Comparison of ENCODE assay signal across 9 cellular contexts in genomic region chr17:74960739-74961342, GRCh38. TPM values are rescaled to one million over a fixed set of nuclear protein-coding genes. Genes with fewer than 3 reads are reported as not detected.
DNase-seq lines count a peak whose midpoint lies in the region; ATAC-seq, FAIRE-seq and TF ChIP-seq lines count a peak whose summit lies in the region.
"Had no signal": no experiment of that assay in that cellular context is flagged by ENCODE, and none has a peak within 500 bp of the region (broad histone marks: within the 10 kb centered on the region; RNA-seq: fewer than 3 reads in every experiment).

No MANE protein-coding gene starts in this region.

- DNase-seq in A549 (ENCODE audit: low read depth in 1 of 2, low spot score in 1 of 2) (peak; percentile 89 to 94), GM19240 (ENCODE audit: insufficient read length, low spot score) (peak; percentile 55), OCI-M1 (lab: John Stamatoyannopoulos, UW) (peak; percentile 82), left lung (peak; percentile 58 to 80), GDM1 (lab: John Stamatoyannopoulos, UW) (no peak)
- DNase-seq in activated naive CD4-positive, alpha-beta T cell treated with anti-CD3 and anti-CD28 coated beads, Interleukin-2, amount 50 U/mL, for 72 hours (ENCODE audit: low spot score in 2 of 2) = peak in 1 of 2 donors; percentile 48

- no peak for TF ChIP-seq POLR2A in A549 (IDR thresholded peaks at IDR 0.05; ENCODE audit: low read length)

- H3K27ac ChIP-seq in A549 (0 out of 6 replicates have a peak overlapping the region, but pooled peaks of 1 of the 2 experiments have one; percentile 3), left lung (no peak overlapping the region)

- H3K4me1 ChIP-seq in A549 = peaks cover 12% of the 10 kb centered on the region
- H3K4me1 ChIP-seq in left lung = peaks cover 0 to 13% of the 10 kb centered on the region in 2 donors

- no peaks in the 10 kb centered on the region for H3K9me3 Mint-ChIP-seq in activated naive CD4-positive, alpha-beta T cell treated with anti-CD3 and anti-CD28 coated beads, Interleukin-2, amount 50 U/mL, for 72 hours

- peaks cover 0 to 7% of the 10 kb centered on the region in 2 donors for H3K36me3 ChIP-seq in left lung

- no peaks in the 10 kb centered on the region for H3K36me3 Mint-ChIP-seq in activated naive CD4-positive, alpha-beta T cell treated with anti-CD3 and anti-CD28 coated beads, Interleukin-2, amount 50 U/mL, for 72 hours

- POLR2A ChIA-PET in A549 (lab: Yijun Ruan, JAX) = interaction anchor here (0.5 to 2.2 kb wide), 10 partner anchors 12 to 350 kb away, joined by 3 to 30 read pairs (median 4); partner anchors contain the start of genes CDR2L, FDXR, HID1 and MRPL58

- peak; percentile 78 for TF ChIP-seq CTCF in A549 (IDR thresholded peaks at IDR 0.05)
- TF ChIP-seq CTCF in left lung (IDR thresholded peaks at IDR 0.05) = peak; percentile 22 to 39

- TF ChIP-seq RAD21 in A549 (conservative IDR thresholded peaks at IDR 0.05 in 1 of 2, IDR thresholded peaks at IDR 0.05 in 1 of 2) = peak; percentile 71 to 78

- ATAC-seq in A549 (peak; percentile 66 to 79), left lung (peak; percentile 72), HG03139 (IDR thresholded peaks at IDR 0.05; ENCODE audit: unreplicated experiment) (no peak), GM21515 (IDR thresholded peaks at IDR 0.05; ENCODE audit: unreplicated experiment) (no peak)
- peak; percentile 50 to 68 for ATAC-seq in activated naive CD4-positive, alpha-beta T cell treated with anti-CD3 and anti-CD28 coated beads, Interleukin-2, amount 50 U/mL, for 72 hours

- H3K27ac Mint-ChIP-seq in activated naive CD4-positive, alpha-beta T cell treated with anti-CD3 and anti-CD28 coated beads, Interleukin-2, amount 50 U/mL, for 72 hours = no peak overlapping the region

- H3K4me3 ChIP-seq in A549 (no peak overlapping the region), left lung (no peak overlapping the region)

- intact Hi-C loops in left lung (cut with DNase I) = no loop called here

- H3K27me3 ChIP-seq in left lung = no peaks in the 10 kb centered on the region

- 52% methylated on average over 15 of the region's 17 CpGs for WGBS in A549 (ENCODE audit: missing lambda C conversion rate)

- H3K9me3 ChIP-seq in A549 = no peaks in the 10 kb centered on the region
- peaks cover 0 to 6% of the 10 kb centered on the region in 2 donors for H3K9me3 ChIP-seq in left lung

- no peak for FAIRE-seq in A549 (lab: Jason Lieb, UNC)

- CTCF ChIA-PET in A549 (lab: Yijun Ruan, JAX) = interaction anchor here (0.5 to 42.3 kb wide), 51 partner anchors 14 to 781 kb away, joined by 3 to 1448 read pairs (median 6); partner anchors contain the start of genes ATP5PD, CDR2L, FDXR and HID1

- no peak for TF ChIP-seq EP300 in A549 (IDR thresholded peaks at IDR 0.05)

- peak overlapping the region; percentile 43; the same call in 2 of the 3 replicates for H3K4me2 ChIP-seq in A549

TF ChIP-seq in A549, 52 proteins besides CTCF, POLR2A, EP300 and RAD21 (continues in another document):
- TF ChIP-seq E2F6 (IDR thresholded peaks at IDR 0.05; ENCODE audit: borderline replicate concordance, low read depth) (peak; percentile 89; the same call in 1 of the 2 replicates), MAX (IDR thresholded peaks at IDR 0.05) (peak; percentile 99), GATA3 (IDR thresholded peaks at IDR 0.05; ENCODE audit: borderline replicate concordance) (no peak), MYC (IDR thresholded peaks at IDR 0.05; ENCODE audit: borderline replicate concordance, low read length) (peak; percentile 88), RCOR1 (IDR thresholded peaks at IDR 0.05; ENCODE audit: low read depth, low read length) (no peak), EHF (CRISPR knock-in tag; IDR thresholded peaks at IDR 0.05) (no peak), NPAS2 (CRISPR knock-in tag; IDR thresholded peaks at IDR 0.05; ENCODE audit: borderline replicate concordance) (peak; percentile 95), BHLHE40 (IDR thresholded peaks at IDR 0.05; ENCODE audit: low read depth, low read length) (peak; percentile 99), USF2 (IDR thresholded peaks at IDR 0.05) (peak; percentile 92), BCL3 (IDR thresholded peaks at IDR 0.05) (no peak)

RNA-seq across cellular contexts. Expression of gene HID1, which starts 11.7 kb away (rescaled TPM):
- polyA plus RNA-seq in A549 (2011; rRNA removed) (11.7 and 15.2 TPM in 2 replicates), A549 (2017; fragmentation: RNase III; extraction: RNeasy Plus Mini Kit Qiagen cat#74134 plus additional on column Dnase treatment) (3.7 to 6.2 TPM (median 5.2 TPM) in 3 replicates)
- polyA plus RNA-seq in A549 (2012; cell fraction: cytosol; rRNA removed) = 5.9 and 7.4 TPM in 2 replicates
- 30.4 and 39.1 TPM in 2 replicates for polyA plus RNA-seq in A549 (2012; cell fraction: nucleus; rRNA removed)
- polyA minus RNA-seq in A549 (2011; rRNA and poly(A)+ RNA removed) = 27.2 and 27.3 TPM in 2 replicates
- 1 to 10 TPM; 1.6 to 2.8 TPM for total RNA-seq in activated naive CD4-positive, alpha-beta T cell treated with anti-CD3 and anti-CD28 coated beads, Interleukin-2, amount 50 U/mL, for 72 hours
- 10 to 100 TPM; 32.1 to 39.7 TPM for total RNA-seq in left lung

RNA-seq across cellular contexts. Expression of gene OTOP3, which starts 25.1 kb away (rescaled TPM):
- polyA plus RNA-seq in A549 (2011; rRNA removed) (not detected in 2 replicates), A549 (2017; fragmentation: RNase III; extraction: RNeasy Plus Mini Kit Qiagen cat#74134 plus additional on column Dnase treatment) (not detected in 3 replicates)
- polyA plus RNA-seq in A549 (2012; cell fraction: cytosol; rRNA removed) = 0.01 TPM in 1 of 2 replicates, not detected in the other
- polyA plus RNA-seq in A549 (2012; cell fraction: nucleus; rRNA removed) = 0.01 TPM in 1 of 2 replicates, not detected in the other
- polyA minus RNA-seq in A549 (2011; rRNA and poly(A)+ RNA removed) = not detected in 2 replicates
- not detected for total RNA-seq in activated naive CD4-positive, alpha-beta T cell treated with anti-CD3 and anti-CD28 coated beads, Interleukin-2, amount 50 U/mL, for 72 hours
- not detected for total RNA-seq in left lung
- total RNA-seq: dermis microvascular lymphatic vessel endothelial cell had no signal

RNA-seq across cellular contexts. Expression of gene CDR2L, which starts 26.6 kb away (rescaled TPM):
- 18.0 and 18.5 TPM in 2 replicates for polyA plus RNA-seq in A549 (2011; rRNA removed)
- 25.6 and 34.4 TPM in 2 replicates for polyA plus RNA-seq in A549 (2012; cell fraction: cytosol; rRNA removed)
- 38.5 and 49.0 TPM in 2 replicates for polyA plus RNA-seq in A549 (2012; cell fraction: nucleus; rRNA removed)
- polyA plus RNA-seq in A549 (2017; fragmentation: RNase III; extraction: RNeasy Plus Mini Kit Qiagen cat#74134 plus additional on column Dnase treatment) = 26.9 to 34.0 TPM (median 30.0 TPM) in 3 replicates
- polyA minus RNA-seq in A549 (2011; rRNA and poly(A)+ RNA removed) = 16.6 and 21.8 TPM in 2 replicates
- 1 to 10 TPM; 1.5 TPM for total RNA-seq in activated naive CD4-positive, alpha-beta T cell treated with anti-CD3 and anti-CD28 coated beads, Interleukin-2, amount 50 U/mL, for 72 hours
- total RNA-seq in left lung = 10 to 100 TPM; 22.9 to 41.2 TPM

RNA-seq across cellular contexts. Expression of gene OTOP2, which starts 36.8 kb away (rescaled TPM):
- polyA plus RNA-seq in A549 (2011; rRNA removed) = 0.06 and 0.11 TPM in 2 replicates
- polyA plus RNA-seq in A549 (2012; cell fraction: cytosol; rRNA removed) = 0.08 and 0.10 TPM in 2 replicates
- 0.13 and 0.24 TPM in 2 replicates for polyA plus RNA-seq in A549 (2012; cell fraction: nucleus; rRNA removed)
- 0.08 TPM in 1 of 3 replicates, not detected in the others for polyA plus RNA-seq in A549 (2017; fragmentation: RNase III; extraction: RNeasy Plus Mini Kit Qiagen cat#74134 plus additional on column Dnase treatment)
- not detected in 2 replicates for polyA minus RNA-seq in A549 (2011; rRNA and poly(A)+ RNA removed)
- not detected for total RNA-seq in activated naive CD4-positive, alpha-beta T cell treated with anti-CD3 and anti-CD28 coated beads, Interleukin-2, amount 50 U/mL, for 72 hours
- total RNA-seq in left lung = not detected
- total RNA-seq: dermis microvascular lymphatic vessel endothelial cell had no signal

RNA-seq across cellular contexts. Expression of gene USH1G, which starts 37.8 kb away (rescaled TPM):
- 0.05 and 0.12 TPM in 2 replicates for polyA plus RNA-seq in A549 (2011; rRNA removed)
- polyA plus RNA-seq in A549 (2012; cell fraction: cytosol; rRNA removed) = 0.06 and 0.11 TPM in 2 replicates
- polyA plus RNA-seq in A549 (2012; cell fraction: nucleus; rRNA removed) = 0.06 and 0.13 TPM in 2 replicates
- polyA plus RNA-seq in A549 (2017; fragmentation: RNase III; extraction: RNeasy Plus Mini Kit Qiagen cat#74134 plus additional on column Dnase treatment) = 0.04 to 0.09 TPM (median 0.07 TPM) in 3 replicates
- polyA minus RNA-seq in A549 (2011; rRNA and poly(A)+ RNA removed) = 0.15 and 0.21 TPM in 2 replicates
- total RNA-seq in activated naive CD4-positive, alpha-beta T cell treated with anti-CD3 and anti-CD28 coated beads, Interleukin-2, amount 50 U/mL, for 72 hours = not detected
- not detected for total RNA-seq in left lung
- total RNA-seq: dermis microvascular lymphatic vessel endothelial cell had no signal

Comparison
In these comparisons a context has a peak if more than half of its experiments do, and no peak if none do; other contexts are left out.
1. ATAC-seq: peak in A549 (2 of 2), activated naive CD4-positive, alpha-beta T cell treated with anti-CD3 and anti-CD28 coated beads, Interleukin-2, amount 50 U/mL, for 72 hours (2 of 2) and left lung (single experiment); none in HG03139 (single experiment) and GM21515 (single experiment).
2. RNA of gene HID1, which starts 11.7 kb away (total RNA-seq): 32.1 to 39.7 TPM in left lung; 1.6 to 2.8 TPM in activated naive CD4-positive, alpha-beta T cell treated with anti-CD3 and anti-CD28 coated beads, Interleukin-2, amount 50 U/mL, for 72 hours; every median in the first group is over 4 times any median in the second.
3. RNA of gene CDR2L, which starts 26.6 kb away (total RNA-seq): 22.9 to 41.2 TPM in left lung; 1.5 TPM in activated naive CD4-positive, alpha-beta T cell treated with anti-CD3 and anti-CD28 coated beads, Interleukin-2, amount 50 U/mL, for 72 hours; every median in the first group is over 4 times any median in the second.